In the genomic region with DNA sequence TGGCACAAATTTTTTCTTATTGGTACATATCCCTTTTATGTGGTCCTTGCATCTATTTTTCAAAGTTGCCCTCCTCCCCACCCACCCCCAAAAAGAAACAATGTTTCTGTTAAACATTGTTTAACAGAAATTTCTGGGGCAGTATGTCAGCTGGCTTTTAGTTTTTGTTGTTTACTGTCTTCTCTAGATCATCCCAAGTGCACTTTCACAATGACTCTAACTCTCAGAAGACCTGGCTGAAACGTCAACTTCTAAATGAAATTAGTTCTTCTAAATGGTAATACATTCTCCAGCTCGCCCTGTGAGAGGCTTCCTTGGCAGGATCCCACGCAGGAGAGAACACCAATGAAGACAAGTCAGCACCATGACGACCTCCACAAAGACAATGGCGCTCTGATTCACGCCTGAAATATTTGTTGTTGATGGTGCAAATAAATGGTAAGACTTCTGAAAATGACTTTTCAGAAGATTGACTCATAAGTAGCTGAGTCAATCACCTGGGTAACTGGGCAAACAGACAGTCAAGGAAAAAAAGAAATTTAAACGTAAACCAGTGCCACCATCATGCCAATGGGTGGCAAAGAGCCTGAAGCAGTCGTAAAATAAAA, we compare ENCODE assay signal across 8 cellular contexts.
DNase-seq lines count a peak whose midpoint lies in the region; ATAC-seq, FAIRE-seq and TF ChIP-seq lines count a peak whose summit lies in the region.

No MANE protein-coding gene starts in this region.

- H3K9me2 ChIP-seq in OCI-LY7 (ENCODE audit: insufficient read depth, low read length): no peaks in the 10 kb centered on the region

- H3K4me1 ChIP-seq in A549: peaks cover 21% of the 10 kb centered on the region
- H3K4me1 ChIP-seq in OCI-LY7 (ENCODE audit: insufficient read depth, low read length, poor library complexity, severe bottlenecking): no peaks in the 10 kb centered on the region

- FAIRE-seq in A549 (lab: Jason Lieb, UNC): no peak

- in situ Hi-C loops in brain microvascular endothelial cell (cut with HindIII; ENCODE audit: low pct_ligation_motif_present, low sequenced_read_pairs): no loop called here

- ATAC-seq in A549: peak; percentile 94 to 95
- ATAC-seq in GM19397 (IDR thresholded peaks at IDR 0.05; ENCODE audit: unreplicated experiment): peak; percentile 64
- ATAC-seq in HG03159 (IDR thresholded peaks at IDR 0.05; ENCODE audit: unreplicated experiment): peak; percentile 82

- intact Hi-C loops in OCI-LY7 (cut with micrococcal nuclease; ENCODE audit: unreplicated experiment): no loop called here

- POLR2A ChIA-PET in A549 (lab: Yijun Ruan, JAX) (no interaction called here), OCI-LY7 (lab: Charles Lee) (no interaction called here)

- peak in 1 of 2 experiments; percentile 37; a peak in 1 of 5 replicates for TF ChIP-seq EP300 in A549 (IDR thresholded peaks at IDR 0.05)

- no TSS peak for BruUV-seq in OCI-LY7 (replicated peaks; lab: Mats Ljungman, UMichigan)

- H3K27ac ChIP-seq in A549 (peak overlapping the region; percentile 68 to 81), brain microvascular endothelial cell (peak overlapping the region; percentile 42), OCI-LY7 (ENCODE audit: low read depth, low read length, poor library complexity, severe bottlenecking) (no peak overlapping the region)

- H4K20me1 ChIP-seq in OCI-LY7 (ENCODE audit: insufficient read depth, low read length): no peaks in the 10 kb centered on the region

- no peaks in the 10 kb centered on the region for H3K27me3 ChIP-seq in brain microvascular endothelial cell (replicated peaks)

- under 1% methylated on average over 8 of the region's 8 CpGs for WGBS in A549 (ENCODE audit: missing lambda C conversion rate)

- TF ChIP-seq CTCF in A549 (IDR thresholded peaks at IDR 0.05) (no peak), brain microvascular endothelial cell (IDR thresholded peaks at IDR 0.05; ENCODE audit: low read depth, low read length, missing control alignments) (no peak), OCI-LY7 (conservative IDR thresholded peaks at IDR 0.05; ENCODE audit: low read length) (no peak)

- CTCF ChIA-PET in A549 (lab: Yijun Ruan, JAX): no interaction called here
- CTCF ChIA-PET in OCI-LY7 (lab: Charles Lee; ENCODE audit: unreplicated experiment): no interaction called here

- no peak for TF ChIP-seq RAD21 in A549 (conservative IDR thresholded peaks at IDR 0.05 in 1 of 2, IDR thresholded peaks at IDR 0.05 in 1 of 2)

- DNase-seq in A549 (ENCODE audit: low read depth in 1 of 2, low spot score in 1 of 2) (peak; percentile 73 to 92), brain microvascular endothelial cell (peak; percentile 92), NCI-H128 (lab: John Stamatoyannopoulos, UW; ENCODE audit: unreplicated experiment) (no peak), CD1c-positive myeloid dendritic cell (ENCODE audit: extremely low spot score) (no peak), OCI-LY7 (ENCODE audit: low spot score) (no peak), NCI-H1092 treated with DMSO at 0.1 percent for 48 hours (lab: John Stamatoyannopoulos, UW) (no peak)

- H3K4me2 ChIP-seq in A549 (peak overlapping the region; percentile 68), OCI-LY7 (ENCODE audit: low read length) (no peak overlapping the region)

- H3K4me3 ChIP-seq in A549 (no peak overlapping the region), brain microvascular endothelial cell (ENCODE audit: low read depth, low read length) (no peak overlapping the region), OCI-LY7 (ENCODE audit: low read depth, low read length, poor library complexity, severe bottlenecking) (no peak overlapping the region)

- no peak for TF ChIP-seq POLR2A in A549 (IDR thresholded peaks at IDR 0.05; ENCODE audit: low read length)

- no peak overlapping the region for H2AFZ ChIP-seq in OCI-LY7 (ENCODE audit: low read length)

- no peaks in the 10 kb centered on the region for H3K79me2 ChIP-seq in OCI-LY7 (ENCODE audit: insufficient read depth, low read depth, low read length)

- H3K36me3 ChIP-seq in brain microvascular endothelial cell (replicated peaks) (no peaks in the 10 kb centered on the region), OCI-LY7 (ENCODE audit: insufficient read depth, low read length) (no peaks in the 10 kb centered on the region)

- no peaks in the 10 kb centered on the region for H3K9me3 ChIP-seq in A549
- no peaks in the 10 kb centered on the region for H3K9me3 ChIP-seq in OCI-LY7 (ENCODE audit: low read length)

TF ChIP-seq in A549, 52 proteins besides CTCF, POLR2A, EP300 and RAD21:
- no peak for TF ChIP-seq ESRRA (IDR thresholded peaks at IDR 0.05; ENCODE audit: borderline replicate concordance, low read length)
- no peak for TF ChIP-seq HOXA7 (CRISPR knock-in tag; IDR thresholded peaks at IDR 0.05)
- TF ChIP-seq GATA3 (IDR thresholded peaks at IDR 0.05; ENCODE audit: borderline replicate concordance): peak; percentile 43; the same call in 1 of the 2 replicates
- TF ChIP-seq JUN (IDR thresholded peaks at IDR 0.05): peak; percentile 34 to 73; a peak in 2 of 5 replicates
- TF ChIP-seq JUNB (IDR thresholded peaks at IDR 0.05): peak; percentile 91
- peak; percentile 85 for TF ChIP-seq FOSL2 (IDR thresholded peaks at IDR 0.05)
- peak; percentile 89 for TF ChIP-seq FOSL2 (CRISPR knock-in tag; IDR thresholded peaks at IDR 0.05)
- TF ChIP-seq, protein P1, sequence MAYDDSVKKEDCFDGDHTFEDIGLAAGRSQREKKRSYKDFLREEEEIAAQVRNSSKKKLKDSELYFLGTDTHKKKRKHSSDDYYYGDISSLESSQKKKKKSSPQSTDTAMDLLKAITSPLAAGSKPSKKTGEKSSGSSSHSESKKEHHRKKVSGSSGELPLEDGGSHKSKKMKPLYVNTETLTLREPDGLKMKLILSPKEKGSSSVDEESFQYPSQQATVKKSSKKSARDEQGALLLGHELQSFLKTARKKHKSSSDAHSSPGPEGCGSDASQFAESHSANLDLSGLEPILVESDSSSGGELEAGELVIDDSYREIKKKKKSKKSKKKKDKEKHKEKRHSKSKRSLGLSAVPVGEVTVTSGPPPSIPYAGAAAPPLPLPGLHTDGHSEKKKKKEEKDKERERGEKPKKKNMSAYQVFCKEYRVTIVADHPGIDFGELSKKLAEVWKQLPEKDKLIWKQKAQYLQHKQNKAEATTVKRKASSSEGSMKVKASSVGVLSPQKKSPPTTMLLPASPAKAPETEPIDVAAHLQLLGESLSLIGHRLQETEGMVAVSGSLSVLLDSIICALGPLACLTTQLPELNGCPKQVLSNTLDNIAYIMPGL (CRISPR knock-in tag; IDR thresholded peaks at IDR 0.05; ENCODE audit: borderline replicate concordance): no peak
- no peak for TF ChIP-seq RARB (CRISPR knock-in tag; IDR thresholded peaks at IDR 0.05)
- TF ChIP-seq CEBPB (IDR thresholded peaks at IDR 0.05): peak in 1 of 2 experiments; percentile 55; a peak in 1 of 4 replicates
- TF ChIP-seq RFX5 (IDR thresholded peaks at IDR 0.05): no peak
- TF ChIP-seq ZSCAN20 (CRISPR knock-in tag; IDR thresholded peaks at IDR 0.05): no peak
- peak; percentile 72 for TF ChIP-seq MAFK (IDR thresholded peaks at IDR 0.05; ENCODE audit: partially characterized antibody)
- TF ChIP-seq, protein P2, sequence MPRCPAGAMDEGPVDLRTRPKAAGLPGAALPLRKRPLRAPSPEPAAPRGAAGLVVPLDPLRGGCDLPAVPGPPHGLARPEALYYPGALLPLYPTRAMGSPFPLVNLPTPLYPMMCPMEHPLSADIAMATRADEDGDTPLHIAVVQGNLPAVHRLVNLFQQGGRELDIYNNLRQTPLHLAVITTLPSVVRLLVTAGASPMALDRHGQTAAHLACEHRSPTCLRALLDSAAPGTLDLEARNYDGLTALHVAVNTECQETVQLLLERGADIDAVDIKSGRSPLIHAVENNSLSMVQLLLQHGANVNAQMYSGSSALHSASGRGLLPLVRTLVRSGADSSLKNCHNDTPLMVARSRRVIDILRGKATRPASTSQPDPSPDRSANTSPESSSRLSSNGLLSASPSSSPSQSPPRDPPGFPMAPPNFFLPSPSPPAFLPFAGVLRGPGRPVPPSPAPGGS (IDR thresholded peaks at IDR 0.05): no peak
- peak; percentile 59; the same call in 1 of the 2 replicates for TF ChIP-seq MAX (IDR thresholded peaks at IDR 0.05)

Comparison
In these comparisons a context has a peak if more than half of its experiments do, and no peak if none do; other contexts are left out.
1. DNase-seq: peak in A549 (2 of 2) and brain microvascular endothelial cell (single experiment); none in NCI-H128 (single experiment), CD1c-positive myeloid dendritic cell (single experiment), OCI-LY7 (single experiment) and NCI-H1092 treated with DMSO at 0.1 percent for 48 hours (single experiment).
2. Peak in every context shown above with its lines, with median percentiles within 50 percentile points of each other: ATAC-seq.